ENCODE assay signal across 24 cellular contexts in the genomic region with DNA sequence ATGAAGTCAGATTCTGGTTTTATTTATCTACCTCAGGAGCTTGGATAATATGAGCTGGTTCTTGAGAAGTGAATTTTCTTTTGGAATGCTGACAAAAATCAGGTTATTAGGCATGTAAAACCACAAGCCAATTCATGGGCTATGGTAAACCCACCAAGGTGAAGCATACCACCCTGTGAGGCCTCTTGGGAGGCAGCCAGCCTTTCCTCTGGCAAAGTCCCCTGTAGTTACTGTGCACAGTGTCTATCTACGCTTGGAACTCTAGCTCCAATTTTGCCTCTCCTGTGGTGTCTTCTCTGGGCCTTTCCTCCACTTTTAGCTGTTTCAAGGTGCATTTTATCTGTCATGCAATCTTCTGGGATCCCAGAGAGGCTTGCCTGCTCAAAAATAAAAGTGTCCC.
"Had no signal": no experiment of that assay in that cellular context is flagged by ENCODE, and none has a peak within 500 bp of the region (broad histone marks: within the 10 kb centered on the region; RNA-seq: fewer than 3 reads in every experiment).

No MANE protein-coding gene starts in this region.

- ATAC-seq: activated naive CD4-positive, alpha-beta T cell treated with anti-CD3 and anti-CD28 coated beads, Interleukin-2, amount 50 U/mL, for 72 hours; activated naive CD8-positive, alpha-beta T cell treated with anti-CD3 and anti-CD28 coated beads, Interleukin-2, amount 50 U/mL, for 24 hours; activated T-cell treated with anti-CD3 and anti-CD28 coated beads, Interleukin-2, amount 50 U/mL, for 4 hours; body of pancreas; T-helper 17 cell had no signal

- DNase-seq: activated CD4-positive, alpha-beta memory T cell treated with anti-CD3 and anti-CD28 coated beads for 36 hours; activated CD4-positive, alpha-beta T cell treated with anti-CD3 and anti-CD28 coated beads, Interleukin-2, amount 10 ng/mL, durations not matched to agents 7 days and 5 days; activated CD4-positive, CD25-positive, alpha-beta regulatory T cell; activated CD8-positive, alpha-beta memory T cell treated with anti-CD3 and anti-CD28 coated beads for 24 hours; activated effector memory CD4-positive, alpha-beta T cell treated with anti-CD3 and anti-CD28 coated beads, Interleukin-2, amount 50 U/mL, for 16 hours; activated naive CD4-positive, alpha-beta T cell treated with Interleukin-2 at 50 U/mL for 16 hours; activated naive CD8-positive, alpha-beta T cell treated with anti-CD3 and anti-CD28 coated beads, Interleukin-2, amount 50 U/mL, for 24 hours; activated T-cell treated with anti-CD3 and anti-CD28 coated beads, Interleukin-2, amount 50 U/mL, for 4 hours; amniotic stem cell; body of pancreas; central memory CD4-positive, alpha-beta T cell; MG63; MV-4-11; NCI-H1092 treated with DMSO at 0.1 percent for 48 hours; NCI-H1417 treated with DMSO at 0.1 percent for 48 hours; NCI-H1694; NCI-H2029 treated with DMSO at 0.1 percent for 48 hours; NCI-H526; NCI-H774; Peyer's patch; Right ventricle myocardium superior; T-helper 17 cell; T1000 had no signal
